8 cellular contexts compared by ENCODE assay signal in genomic region chr9:105656131-105656921, GRCh38. TPM values are rescaled to one million over a fixed set of nuclear protein-coding genes. Genes with fewer than 3 reads are reported as not detected.
A peak's percentile ranks its signal among the peaks of the same experiment; 100 is the strongest.
DNase-seq lines count a peak whose midpoint lies in the region; ATAC-seq and TF ChIP-seq lines count a peak whose summit lies in the region.

No MANE protein-coding gene starts in this region.

- H3K4me2 ChIP-seq in Karpas-422 (ENCODE audit: low read depth, low read length, poor library complexity, severe bottlenecking), result peak overlapping the region; percentile 61

- peaks cover 8% of the 10 kb centered on the region for H3K4me1 Mint-ChIP-seq in activated T-helper 1 cell treated with anti-CD3 and anti-CD28 coated beads, Interleukin-12 subunit alpha, Interleukin-12 subunit beta, Interleukin-2, Interleukin-4 antibody, amounts not matched to agents 30 ng/mL and 10 ng/mL and 1 ng/mL, durations not matched to agents 14 hours and 24 hours and 36 hours (ENCODE audit: low read depth)

- ATAC-seq in heart right ventricle, result peak; percentile 79 to 94 (median 91)
- ATAC-seq in psoas muscle, result peak; percentile 90 to 98 (median 96)
- ATAC-seq in HG03520 (IDR thresholded peaks at IDR 0.05; ENCODE audit: unreplicated experiment), result no peak

- no peaks in the 10 kb centered on the region for H3K9me3 Mint-ChIP-seq in activated T-helper 1 cell treated with anti-CD3 and anti-CD28 coated beads, Interleukin-12 subunit alpha, Interleukin-12 subunit beta, Interleukin-2, Interleukin-4 antibody, amounts not matched to agents 30 ng/mL and 10 ng/mL and 1 ng/mL, durations not matched to agents 14 hours and 24 hours and 36 hours

- H3K27ac ChIP-seq in Karpas-422 (ENCODE audit: low read length) (peak overlapping the region; percentile 55), heart right ventricle (peak overlapping the region in 1 of 10 donors; percentile 20), psoas muscle (peak overlapping the region; percentile 76)

- H4K20me1 ChIP-seq in Karpas-422 (ENCODE audit: insufficient read depth, low read depth, low read length), result no peaks in the 10 kb centered on the region

- H3K79me2 ChIP-seq in Karpas-422 (ENCODE audit: low read length), result no peaks in the 10 kb centered on the region

- peak overlapping the region; percentile 71 for H3K4me3 Mint-ChIP-seq in activated T-helper 1 cell treated with anti-CD3 and anti-CD28 coated beads, Interleukin-12 subunit alpha, Interleukin-12 subunit beta, Interleukin-2, Interleukin-4 antibody, amounts not matched to agents 30 ng/mL and 10 ng/mL and 1 ng/mL, durations not matched to agents 14 hours and 24 hours and 36 hours

- H3K4me1 ChIP-seq in Karpas-422 (ENCODE audit: low read length) (peaks cover 77% of the 10 kb centered on the region), heart right ventricle (peaks cover 0 to 16% (median 13%) of the 10 kb centered on the region in 9 donors), psoas muscle (peaks cover 21% of the 10 kb centered on the region)

- intact Hi-C loops in activated T-helper 1 cell treated with anti-CD3 and anti-CD28 coated beads, Interleukin-12 subunit alpha, Interleukin-12 subunit beta, Interleukin-2, Interleukin-4 antibody, amounts not matched to agents 30 ng/mL and 10 ng/mL and 1 ng/mL, durations not matched to agents 14 hours and 24 hours and 36 hours (cut with micrococcal nuclease), result loop anchor here (1.0 kb wide), 1 partner anchor 63 kb away; no protein-coding TSS in a partner anchor
- intact Hi-C loops in heart right ventricle (cut with DNase I), result loop anchor here in 9 of 10 donors (1.0 to 10.0 kb wide), 6 partner anchors 58 to 1661 kb away; no protein-coding TSS in a partner anchor
- intact Hi-C loops in psoas muscle (cut with DNase I), result loop anchor here (5.0 kb wide), 1 partner anchor 61 kb away; no protein-coding TSS in a partner anchor

- H3K9ac ChIP-seq in Karpas-422 (ENCODE audit: low read length), result peak overlapping the region; percentile 67

- no peaks in the 10 kb centered on the region for H3K9me2 ChIP-seq in Karpas-422 (replicated peaks; ENCODE audit: insufficient read depth, low read length)

- H3K36me3 ChIP-seq in Karpas-422 (ENCODE audit: insufficient read depth, low read length), result no peaks in the 10 kb centered on the region
- H3K36me3 ChIP-seq in heart right ventricle, result no peaks in the 10 kb centered on the region
- H3K36me3 ChIP-seq in psoas muscle (ENCODE audit: insufficient read depth in 1 of 2, low read depth in 1 of 2), result no peaks in the 10 kb centered on the region

- TF ChIP-seq CTCF in GM20000 (IDR thresholded peaks at IDR 0.05; ENCODE audit: extremely low read depth, missing control alignments), result peak; percentile 59
- TF ChIP-seq CTCF in heart right ventricle (IDR thresholded peaks at IDR 0.05), result peak; percentile 20 to 66 (median 43)
- peak; percentile 55 for TF ChIP-seq CTCF in psoas muscle (IDR thresholded peaks at IDR 0.05)

- no peaks in the 10 kb centered on the region for H3K9me3 ChIP-seq in Karpas-422 (ENCODE audit: low read length)
- H3K9me3 ChIP-seq in heart right ventricle, result no peaks in the 10 kb centered on the region
- no peaks in the 10 kb centered on the region for H3K9me3 ChIP-seq in psoas muscle

- WGBS in heart right ventricle, 2 donors, result 2% methylated on average over 74 to 75 of the region's 75 CpGs
- WGBS in psoas muscle, 3 donors, result 0 to 1% (median 1%) methylated on average over 69 to 75 of the region's 75 CpGs

- H3K27me3 Mint-ChIP-seq in activated T-helper 1 cell treated with anti-CD3 and anti-CD28 coated beads, Interleukin-12 subunit alpha, Interleukin-12 subunit beta, Interleukin-2, Interleukin-4 antibody, amounts not matched to agents 30 ng/mL and 10 ng/mL and 1 ng/mL, durations not matched to agents 14 hours and 24 hours and 36 hours (ENCODE audit: insufficient read depth), result peaks cover 37% of the 10 kb centered on the region

- DNase-seq in DMS153 treated with DMSO at 0.1 percent for 48 hours (lab: John Stamatoyannopoulos, UW; ENCODE audit: unreplicated experiment) (peak; percentile 58), GM20000 (ENCODE audit: low spot score) (peak; percentile 69), Karpas-422 (peak; percentile 60), heart right ventricle (peak; percentile 5 to 48), psoas muscle (peak; percentile 36 to 80)
- no peak for DNase-seq in activated T-helper 1 cell treated with anti-CD3 and anti-CD28 coated beads, Interleukin-12 subunit alpha, Interleukin-12 subunit beta, Interleukin-2, Interleukin-4 antibody, amounts not matched to agents 30 ng/mL and 10 ng/mL and 1 ng/mL, durations not matched to agents 14 hours and 24 hours and 36 hours (ENCODE audit: low spot score)
- DNase-seq in effector CD4-positive, alpha-beta T cell, result no peak

- no peaks in the 10 kb centered on the region for H3K36me3 Mint-ChIP-seq in activated T-helper 1 cell treated with anti-CD3 and anti-CD28 coated beads, Interleukin-12 subunit alpha, Interleukin-12 subunit beta, Interleukin-2, Interleukin-4 antibody, amounts not matched to agents 30 ng/mL and 10 ng/mL and 1 ng/mL, durations not matched to agents 14 hours and 24 hours and 36 hours (ENCODE audit: low read depth)

- no peak overlapping the region for H3K27ac Mint-ChIP-seq in activated T-helper 1 cell treated with anti-CD3 and anti-CD28 coated beads, Interleukin-12 subunit alpha, Interleukin-12 subunit beta, Interleukin-2, Interleukin-4 antibody, amounts not matched to agents 30 ng/mL and 10 ng/mL and 1 ng/mL, durations not matched to agents 14 hours and 24 hours and 36 hours

- H3K4me3 ChIP-seq in Karpas-422 (ENCODE audit: low read length), result peak overlapping the region; percentile 65
- H3K4me3 ChIP-seq in heart right ventricle, result peak overlapping the region; percentile 16 to 75 (median 57)
- H3K4me3 ChIP-seq in psoas muscle, result peak overlapping the region; percentile 92

- H2AFZ ChIP-seq in Karpas-422 (ENCODE audit: low read length), result no peak overlapping the region

- H3K27me3 ChIP-seq in Karpas-422 (ENCODE audit: low read length), result no peaks in the 10 kb centered on the region
- peaks cover 0 to 36% (median 27%) of the 10 kb centered on the region in 7 donors for H3K27me3 ChIP-seq in heart right ventricle
- H3K27me3 ChIP-seq in psoas muscle (ENCODE audit: insufficient read depth in 3 of 3, low read length in 2 of 3), result no peaks in the 10 kb centered on the region

RNA-seq across cellular contexts. Expression of gene TAL2, which starts 5.9 kb away (rescaled TPM):
- 4.1 and 18.4 TPM in 2 replicates for total RNA-seq in Karpas-422 (2014; rRNA removed; shearing (Covaris generic); ENCODE audit: low replicate concordance)
- 0.31 TPM in 1 of 2 replicates, not detected in the other for total RNA-seq in activated T-helper 1 cell treated with anti-CD3 and anti-CD28 coated beads, Interleukin-12 subunit alpha, Interleukin-12 subunit beta, Interleukin-2, Interleukin-4 antibody, amounts not matched to agents 30 ng/mL and 10 ng/mL and 1 ng/mL, durations not matched to agents 14 hours and 24 hours and 36 hours
- total RNA-seq in heart right ventricle (not detected), psoas muscle (1 to 10 TPM in 2 of 4 donors, under 1 TPM in 2; 0.57 to 7.7 (median 1.6) TPM)
- polyA plus RNA-seq in heart right ventricle (under 1 TPM in 1 of 2 donors, not detected in 1; 0.09 TPM), psoas muscle (under 1 TPM in 2 of 3 donors, not detected in 1; 0.61 to 0.90 TPM)

RNA-seq across cellular contexts. Expression of gene TMEM38B, which starts 38.0 kb away (rescaled TPM):
- total RNA-seq in Karpas-422 (2014; rRNA removed; shearing (Covaris generic); ENCODE audit: low replicate concordance), result 134 and 164 TPM in 2 replicates
- total RNA-seq in activated T-helper 1 cell treated with anti-CD3 and anti-CD28 coated beads, Interleukin-12 subunit alpha, Interleukin-12 subunit beta, Interleukin-2, Interleukin-4 antibody, amounts not matched to agents 30 ng/mL and 10 ng/mL and 1 ng/mL, durations not matched to agents 14 hours and 24 hours and 36 hours, result 11.9 and 13.8 TPM in 2 replicates
- 10 to 100 TPM; 49.1 to 68.4 (median 55.2) TPM for total RNA-seq in heart right ventricle
- polyA plus RNA-seq in heart right ventricle, result 10 to 100 TPM; 13.5 to 17.0 TPM
- 100 to 1,000 TPM in 1 of 4 donors, 10 to 100 TPM in 3; 61.5 to 129 (median 87.1) TPM for total RNA-seq in psoas muscle
- polyA plus RNA-seq in psoas muscle, result 10 to 100 TPM; 33.9 to 69.8 (median 57.3) TPM

Comparison
In these comparisons a context has a peak if more than half of its experiments do, and no peak if none do; other contexts are left out.
1. DNase-seq: peak in DMS153 treated with DMSO at 0.1 percent for 48 hours (single experiment), GM20000 (single experiment), Karpas-422 (single experiment), heart right ventricle (2 of 2) and psoas muscle (2 of 2); none in activated T-helper 1 cell treated with anti-CD3 and anti-CD28 coated beads, Interleukin-12 subunit alpha, Interleukin-12 subunit beta, Interleukin-2, Interleukin-4 antibody, amounts not matched to agents 30 ng/mL and 10 ng/mL and 1 ng/mL, durations not matched to agents 14 hours and 24 hours and 36 hours (single experiment) and effector CD4-positive, alpha-beta T cell (single experiment).
2. Peak in every context shown above with its lines, with median percentiles within 50 percentile points of each other: CTCF ChIP-seq and H3K4me3 ChIP-seq.